8 cellular contexts compared by ENCODE assay signal in the genomic region with DNA sequence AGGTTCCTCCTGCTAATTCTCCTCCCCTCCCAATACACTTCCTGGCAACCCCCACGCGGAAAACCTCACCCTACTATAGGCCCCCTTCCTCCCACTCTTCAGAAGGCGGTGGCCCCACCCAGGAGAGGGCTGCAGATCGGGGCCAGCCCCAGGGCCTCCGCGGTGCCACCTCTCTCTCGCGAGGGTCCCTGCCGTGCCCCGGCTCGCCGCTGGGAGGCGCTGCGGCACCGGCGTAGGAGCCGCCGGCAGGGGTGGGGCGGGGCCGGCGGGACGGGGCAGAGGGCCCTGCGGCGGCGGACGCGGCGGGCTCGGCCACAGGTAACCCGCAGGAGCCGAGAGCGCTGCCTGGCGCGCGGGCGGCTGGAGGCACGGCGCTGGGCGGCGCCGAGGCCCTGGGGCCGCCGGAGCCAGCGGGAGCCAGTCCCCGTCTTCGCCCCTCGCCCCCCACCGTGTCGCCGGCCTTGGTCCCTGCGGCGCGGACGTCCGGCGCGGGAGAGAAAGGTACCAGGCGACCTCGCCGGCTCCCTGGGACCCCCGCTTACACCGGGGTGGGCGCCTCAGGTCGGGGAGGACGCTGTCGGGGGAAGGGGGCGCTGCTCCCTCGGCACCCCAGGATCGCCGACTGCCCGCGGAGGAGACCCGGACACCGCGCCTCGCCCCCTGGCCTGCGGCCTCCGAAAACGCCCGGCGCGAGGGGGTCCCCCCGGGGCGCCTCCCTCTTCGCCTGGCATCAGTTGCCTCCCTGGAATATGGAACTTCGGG. TPM values are rescaled to one million over a fixed set of nuclear protein-coding genes. Genes with fewer than 3 reads are reported as not detected.
DNase-seq lines count a peak whose midpoint lies in the region; ATAC-seq and TF ChIP-seq lines count a peak whose summit lies in the region.

A gene (plus strand): TSS at position 278 of the 762 bp plus-strand sequence. CDS start 133,825 bp downstream, outside the sequence.

- H3K9me3 ChIP-seq in right lobe of liver, result no peaks in the 10 kb centered on the region

- no peaks in the 10 kb centered on the region for H3K9me3 Mint-ChIP-seq in dendritic cell treated with granulocyte-macrophage colony-stimulating factor and Interleukin-4, amounts not matched to agents 40 ng/mL and 50 ng/mL, for 4 days

- TF ChIP-seq CTCF in right lobe of liver (IDR thresholded peaks at IDR 0.05), result peak; percentile 82 to 99 (median 93)

- H3K27ac ChIP-seq in right lobe of liver, result peak within 1 kb of the TSS in 2 of 3 donors; percentile 23 to 40

- no peaks in the 10 kb centered on the region for H3K27me3 ChIP-seq in right lobe of liver

- no peaks in the 10 kb centered on the region for H3K36me3 ChIP-seq in right lobe of liver

- peak within 1 kb of the TSS; percentile 41 for H3K27ac Mint-ChIP-seq in dendritic cell treated with granulocyte-macrophage colony-stimulating factor and Interleukin-4, amounts not matched to agents 40 ng/mL and 50 ng/mL, for 4 days

- DNase-seq in A172 (ENCODE audit: low spot score) (peak; percentile 27), NCI-H2196 (lab: John Stamatoyannopoulos, UW; ENCODE audit: unreplicated experiment) (peak; percentile 91), right lobe of liver (peak; percentile 80 to 85 (median 82))
- DNase-seq in activated CD4-positive, alpha-beta T cell treated with anti-CD3 and anti-CD28 coated beads for 48 hours, result peak; percentile 87
- DNase-seq in stimulated activated CD4-positive, alpha-beta T cell treated with anti-CD3 and anti-CD28 coated beads, Interleukin-4, amount 100 ng/mL, for 4 hours, result peak; percentile 86 to 89

- 2% methylated on average over 10 of the region's 86 CpGs for WGBS in right lobe of liver (ENCODE audit: insufficient coverage, low coverage, low lambda C conversion rate, missing lambda C conversion rate)

- peak; percentile 41 for ATAC-seq in GM18499 (IDR thresholded peaks at IDR 0.05; ENCODE audit: insufficient read depth, unreplicated experiment)
- peak; percentile 86 for ATAC-seq in HG02973 (IDR thresholded peaks at IDR 0.05; ENCODE audit: unreplicated experiment)
- ATAC-seq in right lobe of liver, result peak; percentile 97 to 99 (median 99)

- intact Hi-C loops in dendritic cell treated with granulocyte-macrophage colony-stimulating factor and Interleukin-4, amounts not matched to agents 40 ng/mL and 50 ng/mL, for 4 days (cut with micrococcal nuclease), result loop anchor here (1.0 kb wide), 1 partner anchor 177 kb away; no protein-coding TSS in a partner anchor
- intact Hi-C loops in right lobe of liver (cut with DNase I), result loop anchor here (5.0 kb wide), 1 partner anchor 179 kb away; no protein-coding TSS in a partner anchor

- peak within 1 kb of the TSS; percentile 89 to 96 (median 91) for H3K4me3 ChIP-seq in right lobe of liver

- peak within 1 kb of the TSS; percentile 77 for H3K4me3 Mint-ChIP-seq in dendritic cell treated with granulocyte-macrophage colony-stimulating factor and Interleukin-4, amounts not matched to agents 40 ng/mL and 50 ng/mL, for 4 days

- peaks cover 11% of the 10 kb centered on the region for H3K4me1 Mint-ChIP-seq in dendritic cell treated with granulocyte-macrophage colony-stimulating factor and Interleukin-4, amounts not matched to agents 40 ng/mL and 50 ng/mL, for 4 days (ENCODE audit: low read depth)

- peaks cover 9% of the 10 kb centered on the region for H3K27me3 Mint-ChIP-seq in dendritic cell treated with granulocyte-macrophage colony-stimulating factor and Interleukin-4, amounts not matched to agents 40 ng/mL and 50 ng/mL, for 4 days

- no peak for TF ChIP-seq POLR2A in right lobe of liver (IDR thresholded peaks at IDR 0.05)

- no peaks in the 10 kb centered on the region for H3K36me3 Mint-ChIP-seq in dendritic cell treated with granulocyte-macrophage colony-stimulating factor and Interleukin-4, amounts not matched to agents 40 ng/mL and 50 ng/mL, for 4 days (ENCODE audit: low read depth)

- H3K4me1 ChIP-seq in right lobe of liver, result peaks cover 0 to 4% (median 0%) of the 10 kb centered on the region in 4 donors

RNA-seq across cellular contexts. Expression of the gene that starts here (rescaled TPM):
- 7.9 and 10.7 TPM in 2 replicates for total RNA-seq in A172 (2014; rRNA removed; shearing (Covaris generic))
- 10 to 100 TPM in 2 of 6 experiments, 1 to 10 TPM in 4; 5.3 to 14.8 (median 8.3) TPM for total RNA-seq in right lobe of liver

Comparison
In these comparisons a context has a peak if more than half of its experiments do, and no peak if none do; other contexts are left out.
1. Peak in every context shown above with its lines: DNase-seq, ATAC-seq, H3K4me3 ChIP-seq and H3K27ac ChIP-seq.
2. DNase-seq: peak in every context shown above with its lines; median percentile 91 in NCI-H2196; 88 in stimulated activated CD4-positive, alpha-beta T cell treated with anti-CD3 and anti-CD28 coated beads, Interleukin-4, amount 100 ng/mL, for 4 hours; 87 in activated CD4-positive, alpha-beta T cell treated with anti-CD3 and anti-CD28 coated beads for 48 hours; 82 in right lobe of liver; 27 in A172.
3. ATAC-seq: peak in every context shown above with its lines; median percentile 99 in right lobe of liver; 86 in HG02973; 41 in GM18499.